ENCODE assay signal across 8 cellular contexts in genomic region chr10:102460836-102461186, GRCh38. TPM values are rescaled to one million over a fixed set of nuclear protein-coding genes. Genes with fewer than 3 reads are reported as not detected.
DNase-seq lines count a peak whose midpoint lies in the region; ATAC-seq and TF ChIP-seq lines count a peak whose summit lies in the region.

No MANE protein-coding gene starts in this region.

- ATAC-seq in GM21825 (IDR thresholded peaks at IDR 0.05; ENCODE audit: unreplicated experiment): peak; percentile 24

- intact Hi-C loops in OCI-LY7 (cut with micrococcal nuclease; ENCODE audit: unreplicated experiment): loop anchor here (1.0 to 5.0 kb wide), 3 partner anchors 11 to 64 kb away; partner anchors contain the start of genes CUEDC2 and NFKB2

- H3K4me1 ChIP-seq in OCI-LY7 (ENCODE audit: insufficient read depth, low read length, poor library complexity, severe bottlenecking): peaks cover 29% of the 10 kb centered on the region
- H3K4me1 ChIP-seq in esophagus (ENCODE audit: control insufficient read depth in 2 of 2, insufficient read depth in 2 of 2, low read length in 1 of 2): peaks cover 0 to 5% of the 10 kb centered on the region in 2 donors
- peaks cover 15% of the 10 kb centered on the region for H3K4me1 ChIP-seq in parathyroid adenoma

- TF ChIP-seq CTCF in GM12864 (IDR thresholded peaks at IDR 0.05; ENCODE audit: low read depth, low read length, missing control alignments): no peak
- TF ChIP-seq CTCF in OCI-LY7 (conservative IDR thresholded peaks at IDR 0.05; ENCODE audit: low read length): no peak
- no peak for TF ChIP-seq CTCF in parathyroid adenoma (IDR thresholded peaks at IDR 0.05)

- DNase-seq in GM12864 (ENCODE audit: low read depth) (no peak), OCI-LY7 (ENCODE audit: low spot score) (no peak), NCI-H345 (lab: John Stamatoyannopoulos, UW) (no peak), HT-29 (ENCODE audit: low spot score) (no peak), amniotic stem cell (lab: John Stamatoyannopoulos, UW) (no peak)

- no TSS peak for BruUV-seq in OCI-LY7 (replicated peaks; lab: Mats Ljungman, UMichigan)

- peaks cover 10% of the 10 kb centered on the region for H3K36me3 ChIP-seq in OCI-LY7 (ENCODE audit: insufficient read depth, low read length)
- H3K36me3 ChIP-seq in esophagus (ENCODE audit: control insufficient read depth in 2 of 2, insufficient read depth in 2 of 2, low read length in 1 of 2): no peaks in the 10 kb centered on the region
- H3K36me3 ChIP-seq in parathyroid adenoma (ENCODE audit: control insufficient read depth, insufficient read depth, low read length): no peaks in the 10 kb centered on the region

- POLR2A ChIA-PET in OCI-LY7 (lab: Charles Lee): interaction anchor here (0.6 to 4.6 kb wide), 4 partner anchors 10 to 460 kb away, joined by 3 to 49 read pairs (median 6); partner anchors contain the start of genes C10orf95 and FBXL15

- 22% methylated on average over 8 of the region's 8 CpGs for whole genome bisulfite sequencing in esophagus, 2 donors

- no peaks in the 10 kb centered on the region for H4K20me1 ChIP-seq in OCI-LY7 (ENCODE audit: insufficient read depth, low read length)

- no peak overlapping the region for H3K27ac ChIP-seq in OCI-LY7 (ENCODE audit: low read depth, low read length, poor library complexity, severe bottlenecking)
- no peak overlapping the region for H3K27ac ChIP-seq in esophagus (ENCODE audit: low read depth in 2 of 2, low read length in 1 of 2)
- H3K27ac ChIP-seq in parathyroid adenoma: no peak overlapping the region

- H3K79me2 ChIP-seq in OCI-LY7 (ENCODE audit: insufficient read depth, low read depth, low read length) (peaks cover 18% of the 10 kb centered on the region; the same call in 1 of the 2 replicates), parathyroid adenoma (peaks cover 2% of the 10 kb centered on the region)

- no peaks in the 10 kb centered on the region for H3K9me2 ChIP-seq in OCI-LY7 (ENCODE audit: insufficient read depth, low read length)

- no peak overlapping the region for H3K9ac ChIP-seq in parathyroid adenoma

- no peaks in the 10 kb centered on the region for H3K27me3 ChIP-seq in esophagus (ENCODE audit: control insufficient read depth in 1 of 2, insufficient read depth in 2 of 2, low read length in 2 of 2)
- H3K27me3 ChIP-seq in parathyroid adenoma (ENCODE audit: control insufficient read depth, insufficient read depth, low read length): no peaks in the 10 kb centered on the region

- peak overlapping the region; percentile 57 for H3K4me3 ChIP-seq in GM12864 (ENCODE audit: low read depth, low read length)
- H3K4me3 ChIP-seq in OCI-LY7 (ENCODE audit: low read depth, low read length, poor library complexity, severe bottlenecking): peak overlapping the region; percentile 78
- H3K4me3 ChIP-seq in esophagus (ENCODE audit: low read depth in 1 of 2, low read length in 2 of 2): peak overlapping the region; percentile 3 to 48
- H3K4me3 ChIP-seq in parathyroid adenoma (ENCODE audit: low read depth, low read length): peak overlapping the region; percentile 59

- CTCF ChIA-PET in OCI-LY7 (lab: Charles Lee; ENCODE audit: unreplicated experiment): no interaction called here

- H3K9me3 ChIP-seq in OCI-LY7 (ENCODE audit: low read length) (no peaks in the 10 kb centered on the region), esophagus (ENCODE audit: control insufficient read depth in 2 of 2, insufficient read depth in 1 of 2, low read depth in 1 of 2, low read length in 1 of 2) (no peaks in the 10 kb centered on the region), parathyroid adenoma (ENCODE audit: control insufficient read depth, low read length) (no peaks in the 10 kb centered on the region)

- peak overlapping the region; percentile 98 for H2AFZ ChIP-seq in OCI-LY7 (ENCODE audit: low read length)
- H2AFZ ChIP-seq in parathyroid adenoma: peak overlapping the region; percentile 100

- H3K4me2 ChIP-seq in OCI-LY7 (ENCODE audit: low read length) (peak overlapping the region; percentile 97), parathyroid adenoma (ENCODE audit: low read length) (peak overlapping the region; percentile 83)

RNA-seq across cellular contexts. Expression of gene C10orf95, which starts 9.5 kb away (rescaled TPM):
- 0.67 and 3.3 TPM in 2 replicates for total RNA-seq in OCI-LY7 (2014; rRNA removed; shearing (Covaris generic))
- 0.50 and 0.67 TPM in 2 replicates for total RNA-seq in OCI-LY7 (2022)
- under 1 TPM; 0.37 to 0.65 TPM for polyA plus RNA-seq in esophagus
- 4.5 and 11.7 TPM in 2 replicates for total RNA-seq in HT-29 (2014; rRNA removed; shearing (Covaris generic))

RNA-seq across cellular contexts. Expression of gene CUEDC2, which starts 28.4 kb away (rescaled TPM):
- total RNA-seq in OCI-LY7 (2014; rRNA removed; shearing (Covaris generic)): 48.9 and 61.0 TPM in 2 replicates
- total RNA-seq in OCI-LY7 (2022): 71.6 and 73.3 TPM in 2 replicates
- polyA plus RNA-seq in esophagus: 10 to 100 TPM; 16.3 to 30.3 TPM
- total RNA-seq in HT-29 (2014; rRNA removed; shearing (Covaris generic)): 37.0 and 38.6 TPM in 2 replicates

RNA-seq across cellular contexts. Expression of gene FBXL15, which starts 40.2 kb away (rescaled TPM):
- 13.3 and 20.9 TPM in 2 replicates for total RNA-seq in OCI-LY7 (2014; rRNA removed; shearing (Covaris generic))
- total RNA-seq in OCI-LY7 (2022): 13.4 and 18.2 TPM in 2 replicates
- 10 to 100 TPM in 1 of 2 donors, 1 to 10 TPM in 1; 6.3 to 15.2 TPM for polyA plus RNA-seq in esophagus
- 25.5 and 49.5 TPM in 2 replicates for total RNA-seq in HT-29 (2014; rRNA removed; shearing (Covaris generic))

RNA-seq across cellular contexts. Expression of gene ACTR1A, which starts 41.7 kb away (rescaled TPM):
- total RNA-seq in OCI-LY7 (2014; rRNA removed; shearing (Covaris generic)): 51.2 and 55.5 TPM in 2 replicates
- total RNA-seq in OCI-LY7 (2022): 68.3 and 72.8 TPM in 2 replicates
- 10 to 100 TPM; 56.1 to 60.3 TPM for polyA plus RNA-seq in esophagus
- total RNA-seq in HT-29 (2014; rRNA removed; shearing (Covaris generic)): 65.8 and 66.2 TPM in 2 replicates

RNA-seq across cellular contexts. Expression of gene PSD, which starts 42.2 kb away (rescaled TPM):
- 2.0 and 2.2 TPM in 2 replicates for total RNA-seq in OCI-LY7 (2014; rRNA removed; shearing (Covaris generic))
- total RNA-seq in OCI-LY7 (2022): 10.2 and 10.9 TPM in 2 replicates
- 1 to 10 TPM; 1.1 to 2.1 TPM for polyA plus RNA-seq in esophagus
- 0.18 and 0.47 TPM in 2 replicates for total RNA-seq in HT-29 (2014; rRNA removed; shearing (Covaris generic))

Comparison
In these comparisons a context has a peak if more than half of its experiments do, and no peak if none do; other contexts are left out.
1. H3K4me3 ChIP-seq: peak in every context shown above with its lines; median percentile 78 in OCI-LY7; 59 in parathyroid adenoma; 57 in GM12864; 26 in esophagus.